In genomic region chr10:110460111-110460809, GRCh38 we compare ENCODE assay signal across 1 cellular context.
TF ChIP-seq lines count a peak whose summit lies in the region.

No MANE protein-coding gene starts in this region.

TF ChIP-seq in WTC11, 78 proteins besides CTCF, POLR2A, EP300 and RAD21 (continued from another document):
- TF ChIP-seq, protein P1, sequence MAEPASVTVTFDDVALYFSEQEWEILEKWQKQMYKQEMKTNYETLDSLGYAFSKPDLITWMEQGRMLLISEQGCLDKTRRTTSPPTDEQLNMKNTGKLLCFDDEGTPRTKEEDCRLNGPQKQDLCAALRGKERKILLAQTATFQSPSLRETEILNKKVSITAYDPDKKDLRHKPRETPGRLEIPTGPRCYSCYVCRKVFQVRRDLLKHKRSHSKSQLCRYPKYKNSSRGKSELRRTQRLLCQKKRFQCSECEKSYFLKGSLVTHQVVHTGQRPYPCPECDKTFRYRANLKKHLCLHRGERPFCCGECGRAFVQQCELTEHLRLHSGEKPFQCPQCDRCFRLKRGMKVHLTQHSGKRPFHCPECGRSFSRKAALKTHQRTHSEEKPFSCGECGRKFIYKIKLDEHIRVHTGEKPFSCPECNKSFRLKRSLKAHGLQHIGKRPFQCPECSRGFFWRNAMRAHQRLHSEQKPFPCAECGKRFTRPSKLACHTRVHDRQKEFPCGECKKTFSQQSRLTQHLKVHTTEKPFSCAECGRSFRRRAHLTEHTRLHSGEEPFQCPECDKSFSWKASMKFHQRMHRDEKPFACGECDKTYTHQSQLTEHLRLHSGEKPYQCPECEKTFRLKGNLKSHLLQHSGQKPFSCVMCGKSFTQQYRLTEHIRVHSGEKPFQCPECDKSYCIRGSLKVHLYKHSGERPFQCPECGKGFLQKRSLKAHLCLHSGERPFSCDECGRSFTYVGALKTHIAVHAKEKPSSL (CRISPR knock-in tag; conservative IDR thresholded peaks at IDR 0.05), result no peak
- TF ChIP-seq, protein P2, sequence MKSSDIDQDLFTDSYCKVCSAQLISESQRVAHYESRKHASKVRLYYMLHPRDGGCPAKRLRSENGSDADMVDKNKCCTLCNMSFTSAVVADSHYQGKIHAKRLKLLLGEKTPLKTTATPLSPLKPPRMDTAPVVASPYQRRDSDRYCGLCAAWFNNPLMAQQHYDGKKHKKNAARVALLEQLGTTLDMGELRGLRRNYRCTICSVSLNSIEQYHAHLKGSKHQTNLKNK (CRISPR knock-in tag; IDR thresholded peaks at IDR 0.05), result no peak
- TF ChIP-seq OVOL2 (CRISPR knock-in tag; IDR thresholded peaks at IDR 0.05; ENCODE audit: borderline replicate concordance) (no peak), ZNF317 (CRISPR knock-in tag; IDR thresholded peaks at IDR 0.05; ENCODE audit: borderline replicate concordance, low read depth) (no peak), ZNF396 (CRISPR knock-in tag; IDR thresholded peaks at IDR 0.05; ENCODE audit: borderline replicate concordance) (no peak), NFATC4 (CRISPR knock-in tag; IDR thresholded peaks at IDR 0.05) (no peak)
- TF ChIP-seq, protein P3, sequence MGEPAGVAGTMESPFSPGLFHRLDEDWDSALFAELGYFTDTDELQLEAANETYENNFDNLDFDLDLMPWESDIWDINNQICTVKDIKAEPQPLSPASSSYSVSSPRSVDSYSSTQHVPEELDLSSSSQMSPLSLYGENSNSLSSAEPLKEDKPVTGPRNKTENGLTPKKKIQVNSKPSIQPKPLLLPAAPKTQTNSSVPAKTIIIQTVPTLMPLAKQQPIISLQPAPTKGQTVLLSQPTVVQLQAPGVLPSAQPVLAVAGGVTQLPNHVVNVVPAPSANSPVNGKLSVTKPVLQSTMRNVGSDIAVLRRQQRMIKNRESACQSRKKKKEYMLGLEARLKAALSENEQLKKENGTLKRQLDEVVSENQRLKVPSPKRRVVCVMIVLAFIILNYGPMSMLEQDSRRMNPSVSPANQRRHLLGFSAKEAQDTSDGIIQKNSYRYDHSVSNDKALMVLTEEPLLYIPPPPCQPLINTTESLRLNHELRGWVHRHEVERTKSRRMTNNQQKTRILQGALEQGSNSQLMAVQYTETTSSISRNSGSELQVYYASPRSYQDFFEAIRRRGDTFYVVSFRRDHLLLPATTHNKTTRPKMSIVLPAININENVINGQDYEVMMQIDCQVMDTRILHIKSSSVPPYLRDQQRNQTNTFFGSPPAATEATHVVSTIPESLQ (CRISPR knock-in tag; IDR thresholded peaks at IDR 0.05), result no peak
TF ChIP-seq in WTC11: peak in this region for 0.
